29 cellular contexts compared by ENCODE assay signal in the genomic region with DNA sequence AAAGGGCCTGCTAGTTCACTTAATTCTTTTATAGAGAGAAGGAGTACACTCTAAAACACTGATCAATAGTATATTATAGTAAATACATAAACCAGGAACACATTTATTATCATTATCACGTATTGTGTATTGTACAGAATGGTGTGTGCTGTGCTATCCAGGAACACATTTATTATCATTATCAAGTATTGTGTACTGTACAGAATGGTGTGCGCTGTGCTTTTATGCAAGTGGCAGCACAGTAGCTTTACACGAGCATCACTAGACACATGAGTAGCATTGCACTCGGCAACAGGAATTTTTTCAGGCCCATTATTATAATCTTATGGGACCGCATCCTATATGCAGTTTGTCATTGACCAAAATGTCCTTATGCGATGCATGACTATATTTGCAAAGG. TPM values are rescaled to one million over a fixed set of nuclear protein-coding genes. Genes with fewer than 3 reads are reported as not detected.
DNase-seq lines count a peak whose midpoint lies in the region; ATAC-seq and TF ChIP-seq lines count a peak whose summit lies in the region.
"Had no signal": no experiment of that assay in that cellular context is flagged by ENCODE, and none has a peak within 500 bp of the region (broad histone marks: within the 10 kb centered on the region; RNA-seq: fewer than 3 reads in every experiment).

No MANE protein-coding gene starts in this region.

- peaks cover 9% of the 10 kb centered on the region; the same call in 1 of the 2 replicates for H3K36me3 ChIP-seq in Karpas-422 (ENCODE audit: insufficient read depth, low read length)
- peaks cover 13% of the 10 kb centered on the region for H3K36me3 ChIP-seq in lower lobe of right lung
- H3K36me3 ChIP-seq: ovary had no signal

- H3K79me2 ChIP-seq in Karpas-422 (ENCODE audit: low read length) = no peaks in the 10 kb centered on the region

- no peak overlapping the region for H3K4me3 ChIP-seq in LNCaP clone FGC (ENCODE audit: low read depth, low read length)
- H3K4me3 ChIP-seq in Karpas-422 (ENCODE audit: low read length) = no peak overlapping the region
- no peak overlapping the region for H3K4me3 ChIP-seq in lower lobe of right lung
- H3K4me3 ChIP-seq: gastrocnemius medialis, HAP-1, mucosa of descending colon, ovary, testis had no signal

- H3K4me2 ChIP-seq in Karpas-422 (ENCODE audit: low read depth, low read length, poor library complexity, severe bottlenecking) = no peak overlapping the region

- no peak overlapping the region for H2AFZ ChIP-seq in Karpas-422 (ENCODE audit: low read length)

- 0 out of 2 replicates have a peak, but pooled peaks cover 4% of the 10 kb centered on the region for H4K20me1 ChIP-seq in Karpas-422 (ENCODE audit: insufficient read depth, low read depth, low read length)

- no peak overlapping the region for H3K4me3 Mint-ChIP-seq in central memory CD8-positive, alpha-beta T cell
- H3K4me3 Mint-ChIP-seq in osteocyte (ENCODE audit: unreplicated experiment) = no peak overlapping the region
- H3K4me3 Mint-ChIP-seq: nephron had no signal

- H3K4me1 ChIP-seq in Karpas-422 (ENCODE audit: low read length) = no peaks in the 10 kb centered on the region
- H3K4me1 ChIP-seq in lower lobe of right lung = no peaks in the 10 kb centered on the region

- H3K36me3 Mint-ChIP-seq in central memory CD8-positive, alpha-beta T cell (ENCODE audit: insufficient read depth) = peaks cover 7% of the 10 kb centered on the region
- peaks cover 19% of the 10 kb centered on the region for H3K36me3 Mint-ChIP-seq in osteocyte (ENCODE audit: unreplicated experiment)

- no peak for TF ChIP-seq CTCF in LNCaP clone FGC (IDR thresholded peaks at IDR 0.05; ENCODE audit: control insufficient read depth, extremely low read depth, insufficient read depth)
- TF ChIP-seq CTCF in osteocyte (IDR thresholded peaks at IDR 0.05) = no peak
- no peak for TF ChIP-seq CTCF in lower lobe of right lung (IDR thresholded peaks at IDR 0.05)

- H3K27me3 ChIP-seq in Karpas-422 (ENCODE audit: low read length) (no peaks in the 10 kb centered on the region), lower lobe of right lung (ENCODE audit: low read depth) (no peaks in the 10 kb centered on the region)
- H3K27me3 ChIP-seq: gastrocnemius medialis, ovary, testis had no signal

- no peaks in the 10 kb centered on the region for H3K4me1 Mint-ChIP-seq in central memory CD8-positive, alpha-beta T cell
- H3K4me1 Mint-ChIP-seq in osteocyte (ENCODE audit: unreplicated experiment) = peaks cover 34% of the 10 kb centered on the region

- H3K27ac ChIP-seq in Karpas-422 (ENCODE audit: low read length) = no peak overlapping the region
- H3K27ac ChIP-seq in lower lobe of right lung = no peak overlapping the region
- H3K27ac ChIP-seq: gastrocnemius medialis, ovary, testis, WERI-Rb-1 had no signal

- peak overlapping the region; percentile 23 for H3K27ac Mint-ChIP-seq in central memory CD8-positive, alpha-beta T cell (ENCODE audit: low read depth)
- H3K27ac Mint-ChIP-seq in osteocyte (ENCODE audit: unreplicated experiment) = peak overlapping the region; percentile 43

- peak; percentile 31 for DNase-seq in activated effector memory CD4-positive, alpha-beta T cell treated with anti-CD3 and anti-CD28 coated beads, Interleukin-2, amount 50 U/mL, for 16 hours
- no peak for DNase-seq in activated effector memory CD4-positive, alpha-beta T cell treated with Interleukin-2 at 50 U/mL for 16 hours
- peak; percentile 68 for DNase-seq in LNCaP clone FGC (ENCODE audit: low read depth)
- DNase-seq in central memory CD8-positive, alpha-beta T cell (ENCODE audit: low spot score in 2 of 2) = no peak
- no peak for DNase-seq in osteocyte (ENCODE audit: extremely low spot score, unreplicated experiment)
- no peak for DNase-seq in Karpas-422
- no peak for DNase-seq in lower lobe of right lung
- DNase-seq: 8988T; activated CD4-positive, alpha-beta T cell treated with anti-CD3 and anti-CD28 coated beads for 4 hours; dermis blood vessel endothelial cell; gastrocnemius medialis; KG1; kidney glomerular epithelial cell; mammary epithelial cell; mucosa of descending colon; NCI-H1417 treated with DMSO at 0.1 percent for 48 hours; NCI-H345; NCI-H69; ovary; stimulated activated naive CD4-positive, alpha-beta T cell treated with Interleukin-2 at 50 U/mL for 16 hours; T1000; WERI-Rb-1 had no signal

- no peaks in the 10 kb centered on the region for H3K27me3 Mint-ChIP-seq in central memory CD8-positive, alpha-beta T cell
- H3K27me3 Mint-ChIP-seq in osteocyte (ENCODE audit: unreplicated experiment) = no peaks in the 10 kb centered on the region

- no peaks in the 10 kb centered on the region for H3K9me3 ChIP-seq in Karpas-422 (ENCODE audit: low read length)
- no peaks in the 10 kb centered on the region for H3K9me3 ChIP-seq in lower lobe of right lung
- H3K9me3 ChIP-seq: gastrocnemius medialis, HAP-1, mucosa of descending colon, ovary, testis had no signal

- intact Hi-C loops in lower lobe of right lung (cut with DNase I) = no loop called here

- H3K9me2 ChIP-seq in Karpas-422 (replicated peaks; ENCODE audit: insufficient read depth, low read length) = no peaks in the 10 kb centered on the region

- H3K9me3 Mint-ChIP-seq in central memory CD8-positive, alpha-beta T cell = no peaks in the 10 kb centered on the region
- H3K9me3 Mint-ChIP-seq in osteocyte (ENCODE audit: unreplicated experiment) = no peaks in the 10 kb centered on the region
- H3K9me3 Mint-ChIP-seq: nephron had no signal

- H3K9ac ChIP-seq in Karpas-422 (ENCODE audit: low read length) = no peak overlapping the region

- ATAC-seq in central memory CD8-positive, alpha-beta T cell (replicated peaks; ENCODE audit: extremely low read depth, poor library complexity, severe bottlenecking) = no peak
- no peak for ATAC-seq in GM19455 (IDR thresholded peaks at IDR 0.05; ENCODE audit: unreplicated experiment)
- no peak for ATAC-seq in lower lobe of right lung
- ATAC-seq: gastrocnemius medialis, mucosa of descending colon had no signal

RNA-seq across cellular contexts. Expression of gene MUC20, which starts 20.9 kb away (rescaled TPM):
- 6.2 and 7.6 TPM in 2 replicates for total RNA-seq in osteocyte
- 0.22 and 1.6 TPM in 2 replicates for total RNA-seq in Karpas-422 (2014; rRNA removed; shearing (Covaris generic); ENCODE audit: low replicate concordance)
- total RNA-seq in lower lobe of right lung = 14.3 TPM
- total RNA-seq: Daoy, RPMI7951, SK-MEL-5 had no signal

Comparison
In these comparisons a context has a peak if more than half of its experiments do, and no peak if none do; other contexts are left out.
1. DNase-seq: peak in activated effector memory CD4-positive, alpha-beta T cell treated with anti-CD3 and anti-CD28 coated beads, Interleukin-2, amount 50 U/mL, for 16 hours (single experiment) and LNCaP clone FGC (single experiment); none in activated effector memory CD4-positive, alpha-beta T cell treated with Interleukin-2 at 50 U/mL for 16 hours (single experiment), central memory CD8-positive, alpha-beta T cell (0 of 2), osteocyte (single experiment), Karpas-422 (single experiment) and lower lobe of right lung (single experiment).